22 cellular contexts compared by ENCODE assay signal in the genomic region with DNA sequence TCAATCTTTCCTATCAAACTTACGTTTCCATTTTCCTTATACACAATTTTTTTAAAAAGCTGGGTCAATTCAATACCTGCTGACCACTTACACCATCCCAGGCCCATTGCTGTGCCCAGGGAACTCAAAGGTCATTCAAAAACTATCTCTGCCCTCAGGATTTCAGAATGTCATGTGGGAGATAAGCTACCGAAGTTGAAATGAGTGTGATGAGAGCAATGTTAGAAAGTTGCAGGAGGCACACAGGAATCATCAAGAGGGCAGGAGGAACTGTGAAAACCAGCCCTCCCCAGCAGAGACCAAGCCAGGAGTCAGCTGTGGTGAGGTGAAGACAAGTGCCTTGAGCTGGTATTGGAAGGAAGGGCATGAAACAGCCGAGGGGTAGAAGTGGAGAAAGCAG.
DNase-seq lines count a peak whose midpoint lies in the region; ATAC-seq and TF ChIP-seq lines count a peak whose summit lies in the region.
"Had no signal": no experiment of that assay in that cellular context is flagged by ENCODE, and none has a peak within 500 bp of the region (broad histone marks: within the 10 kb centered on the region; RNA-seq: fewer than 3 reads in every experiment).

No MANE protein-coding gene starts in this region.

- no peaks in the 10 kb centered on the region for H3F3A ChIP-seq in smooth muscle cell (ENCODE audit: low read depth)

- TF ChIP-seq CTCF in cardiac muscle cell (IDR thresholded peaks at IDR 0.05; ENCODE audit: low read depth, low read length) (no peak), smooth muscle cell (IDR thresholded peaks at IDR 0.05; ENCODE audit: borderline replicate concordance, insufficient read depth, poor library complexity, severe bottlenecking) (no peak)
- TF ChIP-seq CTCF in CD4-positive, alpha-beta T cell (IDR thresholded peaks at IDR 0.05): no peak

- H3K4me1 ChIP-seq in cardiac muscle cell (ENCODE audit: low read depth): peaks cover 31% of the 10 kb centered on the region
- H3K4me1 ChIP-seq in smooth muscle cell (ENCODE audit: low read depth): no peaks in the 10 kb centered on the region
- H3K4me1 ChIP-seq: Peyer's patch, SJSA1 had no signal

- no peaks in the 10 kb centered on the region for H3K9me3 ChIP-seq in cardiac muscle cell (ENCODE audit: low read depth)
- H3K9me3 ChIP-seq in smooth muscle cell (replicated peaks; ENCODE audit: low read depth): no peaks in the 10 kb centered on the region
- no peaks in the 10 kb centered on the region for H3K9me3 ChIP-seq in CD4-positive, alpha-beta T cell (ENCODE audit: control insufficient read depth, low read length)
- H3K9me3 ChIP-seq: Peyer's patch, SJSA1 had no signal

- H2AFZ ChIP-seq in smooth muscle cell (ENCODE audit: low read depth): peak overlapping the region; percentile 21

- intact Hi-C loops in Right ventricle myocardium superior (cut with DNase I): no loop called here
- intact Hi-C loops in cardiac septum (cut with DNase I): no loop called here
- intact Hi-C loops in CD4-positive, alpha-beta T cell (cut with DNase I, micrococcal nuclease): no loop called here

- H3K9ac ChIP-seq in smooth muscle cell (ENCODE audit: low read depth): no peak overlapping the region

- H3K27ac Mint-ChIP-seq in CD4-positive, alpha-beta T cell: no peak overlapping the region
- H3K27ac Mint-ChIP-seq: IgD-negative memory B cell had no signal

- no peak overlapping the region for H3K4me3 Mint-ChIP-seq in CD4-positive, alpha-beta T cell
- H3K4me3 Mint-ChIP-seq: IgD-negative memory B cell had no signal

- H3K4me2 ChIP-seq in smooth muscle cell: no peak overlapping the region

- no peaks in the 10 kb centered on the region for H3K36me3 Mint-ChIP-seq in CD4-positive, alpha-beta T cell (ENCODE audit: low read depth)
- H3K36me3 Mint-ChIP-seq: IgD-negative memory B cell had no signal

- H3K4me3 ChIP-seq in cardiac muscle cell (no peak overlapping the region), smooth muscle cell (no peak overlapping the region)
- H3K4me3 ChIP-seq: Peyer's patch, SJSA1 had no signal

- CTCF ChIA-PET in CD4-positive, alpha-beta T cell (lab: Charles Lee): no interaction called here

- H3K27me3 ChIP-seq in cardiac muscle cell (no peaks in the 10 kb centered on the region), smooth muscle cell (ENCODE audit: low read depth) (no peaks in the 10 kb centered on the region)
- H3K27me3 ChIP-seq in CD4-positive, alpha-beta T cell (ENCODE audit: control insufficient read depth, insufficient read depth, low read length): peaks cover 4% of the 10 kb centered on the region
- H3K27me3 ChIP-seq: Peyer's patch, SJSA1 had no signal

- H3K27me3 Mint-ChIP-seq in CD4-positive, alpha-beta T cell: peaks cover 10% of the 10 kb centered on the region
- H3K27me3 Mint-ChIP-seq: IgD-negative memory B cell had no signal

- no peaks in the 10 kb centered on the region for H4K20me1 ChIP-seq in smooth muscle cell (ENCODE audit: low read depth)

- WGBS in smooth muscle cell (ENCODE audit: low lambda C conversion rate): 65% methylated on average over 3 of the region's 3 CpGs

- H3K36me3 ChIP-seq in cardiac muscle cell: no peaks in the 10 kb centered on the region
- no peaks in the 10 kb centered on the region for H3K36me3 ChIP-seq in smooth muscle cell (ENCODE audit: low read depth)
- H3K36me3 ChIP-seq: Peyer's patch, SJSA1 had no signal

- POLR2A ChIA-PET in CD4-positive, alpha-beta T cell (lab: Charles Lee): no interaction called here

- H3K27ac ChIP-seq in cardiac muscle cell (peak overlapping the region; percentile 70), smooth muscle cell (ENCODE audit: low read depth) (no peak overlapping the region)
- H3K27ac ChIP-seq in CD4-positive, alpha-beta T cell (ENCODE audit: low read depth, low read length): no peak overlapping the region
- H3K27ac ChIP-seq: Peyer's patch, SJSA1 had no signal

- H3K4me1 Mint-ChIP-seq in CD4-positive, alpha-beta T cell (ENCODE audit: low read depth): no peaks in the 10 kb centered on the region
- H3K4me1 Mint-ChIP-seq: IgD-negative memory B cell had no signal

- ATAC-seq in Right ventricle myocardium superior (ENCODE audit: poor library complexity): peak; percentile 70
- peak; percentile 77 for ATAC-seq in left lobe of liver
- no peak for ATAC-seq in CD4-positive, alpha-beta T cell (ENCODE audit: poor library complexity)
- ATAC-seq: HCT116 had no signal

- H3K9me3 Mint-ChIP-seq in CD4-positive, alpha-beta T cell: no peaks in the 10 kb centered on the region

- no peak for DNase-seq in Right ventricle myocardium superior
- no peak for DNase-seq in cardiac septum (ENCODE audit: low spot score)
- DNase-seq in cardiac muscle cell (ENCODE audit: low read depth in 1 of 2, low spot score in 1 of 2): peak in 1 of 2 donors; percentile 60
- peak; percentile 57 for DNase-seq in left lobe of liver (ENCODE audit: low spot score)
- DNase-seq in smooth muscle cell (lab: John Stamatoyannopoulos, UW; ENCODE audit: unreplicated experiment): no peak
- DNase-seq in SKM-1 treated with dmso at 0.1 percent for 144 hours (lab: John Stamatoyannopoulos, UW; ENCODE audit: unreplicated experiment): no peak
- DNase-seq in CD4-positive, alpha-beta T cell: no peak
- no peak for DNase-seq in H4 (ENCODE audit: low spot score)
- DNase-seq: AML-193; C1 segment of cervical spinal cord; DMS53; GF-D8; NCI-H1105 treated with DMSO at 0.1 percent for 48 hours; NCI-H2029 treated with DMSO at 0.1 percent for 48 hours; NCI-H345; NCI-H524; NCI-H774; NK-92 treated with Interleukin-12 subunit alpha and Interleukin-12 subunit beta, amount 100 ng/mL, for 24 hours; Peyer's patch had no signal

- no peaks in the 10 kb centered on the region for H3K79me2 ChIP-seq in smooth muscle cell (ENCODE audit: low read depth)
